ENCODE assay signal across 8 cellular contexts in the genomic region with DNA sequence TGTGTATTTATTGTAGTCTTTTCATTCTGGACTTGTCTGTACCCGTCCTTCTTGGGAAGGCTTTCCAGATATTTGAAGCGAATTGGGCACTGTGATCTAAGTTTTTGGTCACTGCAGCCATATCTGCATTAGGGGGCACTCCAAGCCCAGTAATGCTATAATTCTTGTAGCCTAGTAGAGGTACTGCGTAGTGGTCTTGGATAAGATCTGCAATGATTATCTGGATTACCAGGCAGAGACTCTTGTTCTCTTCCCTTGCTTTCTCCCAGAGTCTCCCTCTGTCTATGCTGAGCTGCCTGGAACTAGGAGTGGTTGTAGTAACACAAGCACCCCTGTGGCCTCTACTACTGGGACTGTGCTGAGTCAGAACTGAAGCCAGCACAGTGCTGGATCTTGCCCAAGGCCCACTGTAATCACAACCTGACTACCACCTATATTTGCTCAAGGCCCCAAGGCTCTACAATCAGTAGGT. TPM values are rescaled to one million over a fixed set of nuclear protein-coding genes. Genes with fewer than 3 reads are reported as not detected.
DNase-seq lines count a peak whose midpoint lies in the region; ATAC-seq and TF ChIP-seq lines count a peak whose summit lies in the region.

No MANE protein-coding gene starts in this region.

- no peaks in the 10 kb centered on the region for H3K27me3 Mint-ChIP-seq in MCF 10A (ENCODE audit: insufficient read depth, unreplicated experiment)

- no peak overlapping the region for H3K27ac ChIP-seq in breast epithelium
- no peak overlapping the region for H3K27ac ChIP-seq in body of pancreas
- no peak overlapping the region for H3K27ac ChIP-seq in uterus

- TF ChIP-seq POLR2A in breast epithelium (IDR thresholded peaks at IDR 0.05), result no peak
- no peak for TF ChIP-seq POLR2A in body of pancreas (IDR thresholded peaks at IDR 0.05)
- no peak for TF ChIP-seq POLR2A in uterus (IDR thresholded peaks at IDR 0.05)

- POLR2A ChIA-PET in MCF 10A (lab: Yijun Ruan, JAX), result interaction anchor here (0.7 to 1.9 kb wide), 4 partner anchors 14 to 226 kb away, joined by 3 to 8 read pairs (median 6); no protein-coding TSS in a partner anchor

- H3K4me1 Mint-ChIP-seq in MCF 10A (ENCODE audit: insufficient read depth, unreplicated experiment), result peaks cover 14% of the 10 kb centered on the region

- DNase-seq in MCF 10A (ENCODE audit: unreplicated experiment) (peak; percentile 63), breast epithelium (ENCODE audit: low spot score in 2 of 2) (no peak), NCI-H82 (lab: John Stamatoyannopoulos, UW) (peak; percentile 80), body of pancreas (peak; percentile 35 to 62 (median 54)), left kidney (ENCODE audit: low read depth, low spot score) (peak; percentile 69), uterus (peak in 1 of 2 donors; percentile 33), epidermal melanocyte (ENCODE audit: insufficient read length, low spot score) (no peak)

- peak; percentile 31 for TF ChIP-seq CTCF in MCF 10A (IDR thresholded peaks at IDR 0.05; ENCODE audit: unreplicated experiment)
- TF ChIP-seq CTCF in breast epithelium (IDR thresholded peaks at IDR 0.05), result peak in 1 of 3 donors; percentile 33
- peak in 6 of 7 experiments; percentile 39 to 92 (median 89) for TF ChIP-seq CTCF in body of pancreas (IDR thresholded peaks at IDR 0.05)
- peak; percentile 47 to 81 (median 59) for TF ChIP-seq CTCF in uterus (IDR thresholded peaks at IDR 0.05)

- no TSS peak for BruUV-seq in MCF 10A (replicated peaks; lab: Mats Ljungman, UMichigan)

- H3K27ac Mint-ChIP-seq in MCF 10A (ENCODE audit: low read depth, unreplicated experiment), result peak overlapping the region; percentile 81

- H3K4me3 Mint-ChIP-seq in MCF 10A (ENCODE audit: unreplicated experiment), result no peak overlapping the region

- H3K36me3 ChIP-seq in breast epithelium (no peaks in the 10 kb centered on the region), body of pancreas (replicated peaks in 1 of 2; ENCODE audit: insufficient read depth in 1 of 2, low read depth in 2 of 2) (no peaks in the 10 kb centered on the region), uterus (no peaks in the 10 kb centered on the region)

- H3K9me3 ChIP-seq in breast epithelium (no peaks in the 10 kb centered on the region), body of pancreas (no peaks in the 10 kb centered on the region), uterus (no peaks in the 10 kb centered on the region)

- H3K36me3 Mint-ChIP-seq in MCF 10A (ENCODE audit: insufficient read depth, unreplicated experiment), result no peaks in the 10 kb centered on the region

- no peaks in the 10 kb centered on the region for H3K9me3 Mint-ChIP-seq in MCF 10A (ENCODE audit: unreplicated experiment)

- H3K27me3 ChIP-seq in breast epithelium (no peaks in the 10 kb centered on the region), body of pancreas (no peaks in the 10 kb centered on the region), uterus (no peaks in the 10 kb centered on the region)

- H3K4me1 ChIP-seq in breast epithelium (no peaks in the 10 kb centered on the region), body of pancreas (peaks cover 11% of the 10 kb centered on the region), uterus (no peaks in the 10 kb centered on the region)

- peak; percentile 77 for ATAC-seq in body of pancreas
- no peak for ATAC-seq in GM21390 (IDR thresholded peaks at IDR 0.05; ENCODE audit: unreplicated experiment)

- no peak overlapping the region for H3K4me3 ChIP-seq in breast epithelium
- H3K4me3 ChIP-seq in body of pancreas, result no peak overlapping the region
- no peak overlapping the region for H3K4me3 ChIP-seq in uterus

- intact Hi-C loops in MCF 10A (cut with micrococcal nuclease), result loop anchor here (5.0 kb wide), 1 partner anchor 590 kb away; no protein-coding TSS in a partner anchor
- intact Hi-C loops in breast epithelium (cut with DNase I; ENCODE audit: low total_unique reads), result no loop called here
- intact Hi-C loops in body of pancreas (cut with DNase I), result no loop called here
- intact Hi-C loops in uterus (cut with DNase I; ENCODE audit: low total_unique reads), result no loop called here

- CTCF ChIA-PET in MCF 10A (lab: Yijun Ruan, JAX), result interaction anchor here (0.6 to 2.6 kb wide), 12 partner anchors 11 to 1547 kb away, joined by 3 to 11 read pairs (median 4); no protein-coding TSS in a partner anchor

- WGBS in body of pancreas, 2 donors, result 23 to 32% methylated on average over 3 of the region's 3 CpGs

RNA-seq across cellular contexts. Expression of a gene that starts 30.0 kb away (rescaled TPM):
- total RNA-seq in MCF 10A (2022) (817 and 1,070 TPM in 2 replicates), breast epithelium (100 to 1,000 TPM; 250 to 424 (median 399) TPM), body of pancreas (100 to 1,000 TPM; 184 to 203 TPM), uterus (100 to 1,000 TPM; 234 to 487 (median 372) TPM)

Comparison
In these comparisons a context has a peak if more than half of its experiments do, and no peak if none do; other contexts are left out.
1. DNase-seq: peak in MCF 10A (single experiment), NCI-H82 (single experiment), body of pancreas (4 of 4) and left kidney (single experiment); none in breast epithelium (0 of 2) and epidermal melanocyte (single experiment).